ENCODE assay signal across 9 cellular contexts in the genomic region with DNA sequence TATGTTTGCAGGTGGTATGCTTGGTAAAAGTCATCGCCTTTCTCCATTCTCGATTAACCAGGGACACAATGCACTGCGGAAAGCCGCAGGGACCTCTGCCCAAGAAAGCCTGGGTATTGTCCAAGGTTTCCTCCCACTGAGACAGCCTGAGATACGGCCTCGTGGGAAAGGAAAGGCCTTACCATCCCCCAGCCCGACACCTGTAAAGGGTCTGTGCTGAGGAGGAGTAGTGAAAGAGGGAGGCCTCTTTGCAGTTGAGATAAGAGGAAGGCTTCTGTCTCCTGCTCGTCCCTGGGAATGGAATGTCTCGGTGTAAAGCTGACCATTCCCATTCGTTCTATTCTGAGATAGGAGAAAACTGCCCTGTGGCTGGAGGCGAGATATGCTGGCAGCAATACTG. TPM values are rescaled to one million over a fixed set of nuclear protein-coding genes. Genes with fewer than 3 reads are reported as not detected.
"Had no signal": no experiment of that assay in that cellular context is flagged by ENCODE, and none has a peak within 500 bp of the region (broad histone marks: within the 10 kb centered on the region; RNA-seq: fewer than 3 reads in every experiment).

No MANE protein-coding gene starts in this region.

RNA-seq across cellular contexts. Expression of gene TRIM75, which starts 19.7 kb away (rescaled TPM):
- total RNA-seq: HepG2, HT1080, IMR-90, NCI-H460, PC-9, Peyer's patch, Right ventricle myocardium inferior, RPMI7951 had no signal
- polyA plus RNA-seq: HepG2, IMR-90 had no signal

RNA-seq across cellular contexts. Expression of gene TRIM60, which starts 41.5 kb away (rescaled TPM):
- total RNA-seq: HepG2, HT1080, IMR-90, NCI-H460, PC-9, Peyer's patch, Right ventricle myocardium inferior, RPMI7951, SJCRH30 had no signal
- polyA plus RNA-seq: HepG2, IMR-90 had no signal
